ENCODE assay signal across 30 cellular contexts in the genomic region with DNA sequence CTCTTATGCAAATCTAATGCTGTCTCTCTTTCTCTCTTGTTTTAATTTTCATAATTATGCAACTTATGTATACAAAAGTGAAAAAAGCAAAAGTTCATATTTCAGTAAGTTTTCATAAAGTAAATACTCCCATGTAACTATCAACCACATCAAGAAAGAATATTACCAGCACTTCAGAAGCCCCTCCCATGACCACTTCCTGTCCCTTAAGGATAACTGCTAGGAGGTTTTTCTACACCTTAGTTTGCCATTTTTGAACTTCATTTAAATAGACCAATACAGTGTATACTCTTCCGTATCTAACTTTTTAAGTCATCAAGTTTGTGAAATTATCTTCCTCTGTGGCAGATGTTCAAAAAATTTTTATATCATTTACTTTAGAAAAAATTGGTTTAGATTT. TPM values are rescaled to one million over a fixed set of nuclear protein-coding genes. Genes with fewer than 3 reads are reported as not detected.
DNase-seq lines count a peak whose midpoint lies in the region; ATAC-seq and TF ChIP-seq lines count a peak whose summit lies in the region.
"Had no signal": no experiment of that assay in that cellular context is flagged by ENCODE, and none has a peak within 500 bp of the region (broad histone marks: within the 10 kb centered on the region; RNA-seq: fewer than 3 reads in every experiment).

No MANE protein-coding gene starts in this region.

- H3K79me2 ChIP-seq in Loucy (ENCODE audit: insufficient read depth, low read length): no peaks in the 10 kb centered on the region

- no peak overlapping the region for H3K4me3 ChIP-seq in Loucy (ENCODE audit: low read length, poor library complexity, severe bottlenecking)
- H3K4me3 ChIP-seq: GM23338, lower lobe of right lung, pancreas, Peyer's patch, smooth muscle cell, upper lobe of left lung had no signal

- intact Hi-C loops in natural killer cell (cut with micrococcal nuclease): no loop called here

- ATAC-seq in natural killer cell (peak; percentile 46 to 52 (median 48)), GM19467 (IDR thresholded peaks at IDR 0.05; ENCODE audit: unreplicated experiment) (no peak), GM21737 (IDR thresholded peaks at IDR 0.05; ENCODE audit: unreplicated experiment) (no peak)
- ATAC-seq in natural killer cell treated with Interleukin-12 subunit alpha and Interleukin-12 subunit beta and Interleukin-15 and Interleukin-18, amount 100 ng/mL, for 72 hours: no peak
- ATAC-seq in activated T-helper 17 cell treated with anti-CD3 and anti-CD28 coated beads, Interleukin-2, amount 50 U/mL, for 72 hours (replicated peaks): peak; percentile 51
- ATAC-seq in stimulated activated effector memory CD8-positive, alpha-beta T cell treated with anti-CD3 and anti-CD28 coated beads, Interleukin-12 subunit alpha, Interleukin-12 subunit beta, amount 100 ng/mL, for 72 hours: no peak
- ATAC-seq: esophagus mucosa, GM23338, lower lobe of right lung, pancreas had no signal

- no peak overlapping the region for H2AFZ ChIP-seq in Loucy (ENCODE audit: low read length)
- H2AFZ ChIP-seq: GM23338 had no signal

- no peaks in the 10 kb centered on the region for H3F3A ChIP-seq in Loucy (ENCODE audit: low read depth)

- H3K9me3 ChIP-seq in Loucy (ENCODE audit: insufficient read depth, low read depth, low read length): no peaks in the 10 kb centered on the region
- H3K9me3 ChIP-seq: lower lobe of right lung, pancreas, Peyer's patch, upper lobe of left lung had no signal

- peaks cover 4 to 7% of the 10 kb centered on the region in 2 donors for H3K9me3 Mint-ChIP-seq in natural killer cell
- peaks cover 6% of the 10 kb centered on the region for H3K9me3 Mint-ChIP-seq in natural killer cell treated with Interleukin-12 subunit alpha and Interleukin-12 subunit beta and Interleukin-15 and Interleukin-18, amount 100 ng/mL, for 72 hours
- H3K9me3 Mint-ChIP-seq in activated T-helper 17 cell treated with anti-CD3 and anti-CD28 coated beads, Interleukin-2, amount 50 U/mL, for 72 hours: peaks cover 12% of the 10 kb centered on the region
- peaks cover 10% of the 10 kb centered on the region for H3K9me3 Mint-ChIP-seq in stimulated activated effector memory CD8-positive, alpha-beta T cell treated with anti-CD3 and anti-CD28 coated beads, Interleukin-12 subunit alpha, Interleukin-12 subunit beta, amount 100 ng/mL, for 72 hours

- H3K4me3 Mint-ChIP-seq in natural killer cell: no peak overlapping the region
- no peak overlapping the region for H3K4me3 Mint-ChIP-seq in natural killer cell treated with Interleukin-12 subunit alpha and Interleukin-12 subunit beta and Interleukin-15 and Interleukin-18, amount 100 ng/mL, for 72 hours
- peak overlapping the region; percentile 24 for H3K4me3 Mint-ChIP-seq in activated T-helper 17 cell treated with anti-CD3 and anti-CD28 coated beads, Interleukin-2, amount 50 U/mL, for 72 hours
- H3K4me3 Mint-ChIP-seq in stimulated activated effector memory CD8-positive, alpha-beta T cell treated with anti-CD3 and anti-CD28 coated beads, Interleukin-12 subunit alpha, Interleukin-12 subunit beta, amount 100 ng/mL, for 72 hours: no peak overlapping the region
- H3K4me3 Mint-ChIP-seq: endodermal cell, GM23338, neural crest cell had no signal

- H3K9ac ChIP-seq in Loucy (ENCODE audit: low read depth, low read length, poor library complexity, severe bottlenecking): no peak overlapping the region

- peak overlapping the region in 1 of 2 donors; percentile 22 for H3K27ac Mint-ChIP-seq in natural killer cell
- H3K27ac Mint-ChIP-seq in natural killer cell treated with Interleukin-12 subunit alpha and Interleukin-12 subunit beta and Interleukin-15 and Interleukin-18, amount 100 ng/mL, for 72 hours: no peak overlapping the region
- peak overlapping the region; percentile 65 for H3K27ac Mint-ChIP-seq in activated T-helper 17 cell treated with anti-CD3 and anti-CD28 coated beads, Interleukin-2, amount 50 U/mL, for 72 hours
- H3K27ac Mint-ChIP-seq in stimulated activated effector memory CD8-positive, alpha-beta T cell treated with anti-CD3 and anti-CD28 coated beads, Interleukin-12 subunit alpha, Interleukin-12 subunit beta, amount 100 ng/mL, for 72 hours: peak overlapping the region; percentile 30
- H3K27ac Mint-ChIP-seq: endodermal cell, GM23338 had no signal

- peaks cover 8% of the 10 kb centered on the region for H3K4me1 ChIP-seq in Loucy (ENCODE audit: insufficient read depth, low read length, poor library complexity, severe bottlenecking)
- H3K4me1 ChIP-seq: lower lobe of right lung, pancreas, Peyer's patch, upper lobe of left lung had no signal

- no peaks in the 10 kb centered on the region for H3K27me3 ChIP-seq in Loucy (ENCODE audit: insufficient read depth, low read length, poor library complexity, severe bottlenecking)
- H3K27me3 ChIP-seq: pancreas, Peyer's patch, upper lobe of left lung had no signal

- TF ChIP-seq CTCF in natural killer cell (IDR thresholded peaks at IDR 0.05): no peak
- no peak for TF ChIP-seq CTCF in Loucy (conservative IDR thresholded peaks at IDR 0.05; ENCODE audit: low read length)

- H3K36me3 Mint-ChIP-seq in natural killer cell: no peaks in the 10 kb centered on the region
- H3K36me3 Mint-ChIP-seq in natural killer cell treated with Interleukin-12 subunit alpha and Interleukin-12 subunit beta and Interleukin-15 and Interleukin-18, amount 100 ng/mL, for 72 hours: no peaks in the 10 kb centered on the region
- H3K36me3 Mint-ChIP-seq in activated T-helper 17 cell treated with anti-CD3 and anti-CD28 coated beads, Interleukin-2, amount 50 U/mL, for 72 hours (ENCODE audit: low read depth): no peaks in the 10 kb centered on the region
- no peaks in the 10 kb centered on the region for H3K36me3 Mint-ChIP-seq in stimulated activated effector memory CD8-positive, alpha-beta T cell treated with anti-CD3 and anti-CD28 coated beads, Interleukin-12 subunit alpha, Interleukin-12 subunit beta, amount 100 ng/mL, for 72 hours

- no peaks in the 10 kb centered on the region for H3K27me3 Mint-ChIP-seq in natural killer cell (ENCODE audit: low read depth in 2 of 2)
- H3K27me3 Mint-ChIP-seq in natural killer cell treated with Interleukin-12 subunit alpha and Interleukin-12 subunit beta and Interleukin-15 and Interleukin-18, amount 100 ng/mL, for 72 hours: no peaks in the 10 kb centered on the region
- H3K27me3 Mint-ChIP-seq in activated T-helper 17 cell treated with anti-CD3 and anti-CD28 coated beads, Interleukin-2, amount 50 U/mL, for 72 hours: no peaks in the 10 kb centered on the region

- no peaks in the 10 kb centered on the region for H3K9me2 ChIP-seq in Loucy (replicated peaks; ENCODE audit: low read depth, low read length)

- H3K4me1 Mint-ChIP-seq in natural killer cell: peaks cover 18 to 25% of the 10 kb centered on the region in 2 donors
- peaks cover 10 to 21% of the 10 kb centered on the region in 2 donors for H3K4me1 Mint-ChIP-seq in natural killer cell treated with Interleukin-12 subunit alpha and Interleukin-12 subunit beta and Interleukin-15 and Interleukin-18, amount 100 ng/mL, for 72 hours (ENCODE audit: low read depth in 2 of 2)
- peaks cover 14% of the 10 kb centered on the region for H3K4me1 Mint-ChIP-seq in activated T-helper 17 cell treated with anti-CD3 and anti-CD28 coated beads, Interleukin-2, amount 50 U/mL, for 72 hours
- peaks cover 19% of the 10 kb centered on the region for H3K4me1 Mint-ChIP-seq in stimulated activated effector memory CD8-positive, alpha-beta T cell treated with anti-CD3 and anti-CD28 coated beads, Interleukin-12 subunit alpha, Interleukin-12 subunit beta, amount 100 ng/mL, for 72 hours
- H3K4me1 Mint-ChIP-seq: endodermal cell, GM23338, neural crest cell had no signal

- H3K4me2 ChIP-seq in Loucy (ENCODE audit: low read depth, low read length, poor library complexity, severe bottlenecking): peak overlapping the region; percentile 29
- H3K4me2 ChIP-seq: GM23338, smooth muscle cell had no signal

- H3K36me3 ChIP-seq in Loucy (ENCODE audit: insufficient read depth, low read length): no peaks in the 10 kb centered on the region
- H3K36me3 ChIP-seq: lower lobe of right lung, pancreas, Peyer's patch, upper lobe of left lung had no signal

- DNase-seq in natural killer cell: no peak
- no peak for DNase-seq in natural killer cell treated with Interleukin-12 subunit alpha and Interleukin-12 subunit beta and Interleukin-15 and Interleukin-18, amount 100 ng/mL, for 72 hours (ENCODE audit: low spot score)
- DNase-seq in stimulated activated effector memory CD8-positive, alpha-beta T cell treated with anti-CD3 and anti-CD28 coated beads, Interleukin-12 subunit alpha, Interleukin-12 subunit beta, amount 100 ng/mL, for 72 hours (ENCODE audit: low spot score in 2 of 2): no peak
- DNase-seq: activated CD8-positive, alpha-beta memory T cell treated with anti-CD3 and anti-CD28 coated beads, Interleukin-2, amount 50 U/mL, for 48 hours; aorta; C1 segment of cervical spinal cord; cortex of kidney; endodermal cell; foreskin fibroblast; head of caudate nucleus; KG1; lower lobe of right lung; MM.1S; NCI-H1417; NCI-H2081; NCI-H345; pancreas; Peyer's patch; SIG-M5; stimulated activated CD4-positive, alpha-beta T cell treated with anti-CD3 and anti-CD28 coated beads, Interleukin-2, amount 100 ng/mL, for 24 hours; upper lobe of left lung had no signal

- no peaks in the 10 kb centered on the region for H4K20me1 ChIP-seq in Loucy (ENCODE audit: insufficient read depth, low read length, poor library complexity, severe bottlenecking)

RNA-seq across cellular contexts. Expression of a gene that starts 0.5 kb away (rescaled TPM):
- total RNA-seq in natural killer cell: not detected
- not detected for total RNA-seq in natural killer cell treated with Interleukin-12 subunit alpha and Interleukin-12 subunit beta and Interleukin-15 and Interleukin-18, amount 100 ng/mL, for 72 hours
- not detected for total RNA-seq in activated T-helper 17 cell treated with anti-CD3 and anti-CD28 coated beads, Interleukin-2, amount 50 U/mL, for 72 hours
- total RNA-seq: aorta, endodermal cell, esophagus mucosa, GM23338, lower lobe of right lung, mononuclear cell, neural crest cell, pancreas, Peyer's patch, smooth muscle cell, upper lobe of left lung had no signal

RNA-seq across cellular contexts. Expression of a gene that starts 27.1 kb away (rescaled TPM):
- not detected for total RNA-seq in natural killer cell
- not detected for total RNA-seq in natural killer cell treated with Interleukin-12 subunit alpha and Interleukin-12 subunit beta and Interleukin-15 and Interleukin-18, amount 100 ng/mL, for 72 hours
- total RNA-seq in activated T-helper 17 cell treated with anti-CD3 and anti-CD28 coated beads, Interleukin-2, amount 50 U/mL, for 72 hours: not detected
- total RNA-seq: aorta, endodermal cell, esophagus mucosa, GM23338, lower lobe of right lung, mononuclear cell, neural crest cell, pancreas, Peyer's patch, smooth muscle cell, upper lobe of left lung had no signal

RNA-seq across cellular contexts. Expression of a gene that starts 44.1 kb away (rescaled TPM):
- not detected for total RNA-seq in natural killer cell
- not detected for total RNA-seq in natural killer cell treated with Interleukin-12 subunit alpha and Interleukin-12 subunit beta and Interleukin-15 and Interleukin-18, amount 100 ng/mL, for 72 hours
- total RNA-seq in activated T-helper 17 cell treated with anti-CD3 and anti-CD28 coated beads, Interleukin-2, amount 50 U/mL, for 72 hours: not detected
- total RNA-seq: aorta, endodermal cell, esophagus mucosa, GM23338, lower lobe of right lung, neural crest cell, pancreas, Peyer's patch, smooth muscle cell, upper lobe of left lung had no signal

RNA-seq across cellular contexts. Expression of a gene that starts 44.3 kb away (rescaled TPM):
- not detected for total RNA-seq in natural killer cell
- not detected for total RNA-seq in natural killer cell treated with Interleukin-12 subunit alpha and Interleukin-12 subunit beta and Interleukin-15 and Interleukin-18, amount 100 ng/mL, for 72 hours
- total RNA-seq in activated T-helper 17 cell treated with anti-CD3 and anti-CD28 coated beads, Interleukin-2, amount 50 U/mL, for 72 hours: not detected
- total RNA-seq: aorta, endodermal cell, esophagus mucosa, GM23338, lower lobe of right lung, mononuclear cell, neural crest cell, pancreas, Peyer's patch, smooth muscle cell, upper lobe of left lung had no signal

RNA-seq across cellular contexts. Expression of a gene that starts 54.4 kb away (rescaled TPM):
- total RNA-seq in natural killer cell: not detected
- total RNA-seq in natural killer cell treated with Interleukin-12 subunit alpha and Interleukin-12 subunit beta and Interleukin-15 and Interleukin-18, amount 100 ng/mL, for 72 hours: not detected
- total RNA-seq in activated T-helper 17 cell treated with anti-CD3 and anti-CD28 coated beads, Interleukin-2, amount 50 U/mL, for 72 hours: not detected
- total RNA-seq: aorta, endodermal cell, esophagus mucosa, GM23338, lower lobe of right lung, mononuclear cell, neural crest cell, pancreas, Peyer's patch, smooth muscle cell, upper lobe of left lung had no signal

Comparison
In these comparisons a context has a peak if more than half of its experiments do, and no peak if none do; other contexts are left out.
1. ATAC-seq: peak in natural killer cell (3 of 3) and activated T-helper 17 cell treated with anti-CD3 and anti-CD28 coated beads, Interleukin-2, amount 50 U/mL, for 72 hours (single experiment); none in natural killer cell treated with Interleukin-12 subunit alpha and Interleukin-12 subunit beta and Interleukin-15 and Interleukin-18, amount 100 ng/mL, for 72 hours (0 of 2), stimulated activated effector memory CD8-positive, alpha-beta T cell treated with anti-CD3 and anti-CD28 coated beads, Interleukin-12 subunit alpha, Interleukin-12 subunit beta, amount 100 ng/mL, for 72 hours (single experiment), GM19467 (single experiment) and GM21737 (single experiment).
2. H3K27ac Mint-ChIP-seq: peak in activated T-helper 17 cell treated with anti-CD3 and anti-CD28 coated beads, Interleukin-2, amount 50 U/mL, for 72 hours (single experiment) and stimulated activated effector memory CD8-positive, alpha-beta T cell treated with anti-CD3 and anti-CD28 coated beads, Interleukin-12 subunit alpha, Interleukin-12 subunit beta, amount 100 ng/mL, for 72 hours (single experiment); none in natural killer cell treated with Interleukin-12 subunit alpha and Interleukin-12 subunit beta and Interleukin-15 and Interleukin-18, amount 100 ng/mL, for 72 hours (0 of 2).